ENCODE assay signal across 12 cellular contexts in the genomic region with DNA sequence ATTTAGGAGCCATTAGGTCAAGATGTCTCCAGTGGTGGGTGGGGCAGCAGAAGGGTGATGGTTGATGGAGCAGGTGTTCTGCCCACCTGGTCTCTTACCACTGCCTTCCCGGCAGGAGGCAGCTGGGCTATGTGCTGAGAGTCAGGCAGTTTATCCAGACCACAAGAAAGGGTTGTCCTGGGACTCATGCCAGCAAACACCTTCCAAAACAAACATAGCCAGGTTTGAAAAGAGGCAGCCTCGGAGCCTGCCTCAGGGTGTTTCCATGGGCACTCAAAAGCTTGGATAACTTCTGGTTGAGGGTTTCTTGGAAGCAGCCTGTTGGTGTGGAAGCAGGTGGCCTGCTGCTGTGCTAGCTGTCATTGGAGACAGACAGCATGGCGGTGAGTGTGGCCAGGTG.
DNase-seq lines count a peak whose midpoint lies in the region; ATAC-seq and TF ChIP-seq lines count a peak whose summit lies in the region.
"Had no signal": no experiment of that assay in that cellular context is flagged by ENCODE, and none has a peak within 500 bp of the region (broad histone marks: within the 10 kb centered on the region; RNA-seq: fewer than 3 reads in every experiment).

No MANE protein-coding gene starts in this region.

- H3K4me3 Mint-ChIP-seq in activated CD4-positive, alpha-beta T cell treated with anti-CD3 and anti-CD28 coated beads for 36 hours = no peak overlapping the region
- H3K4me3 Mint-ChIP-seq: activated T-cell treated with anti-CD3 and anti-CD28 coated beads, Interleukin-2, amount 50 U/mL, for 4 hours; dendritic cell treated with granulocyte-macrophage colony-stimulating factor and Interleukin-4, amounts not matched to agents 40 ng/mL and 50 ng/mL, for 4 days; T-helper 1 cell treated with Interleukin-12 subunit alpha and Interleukin-12 subunit beta and Interleukin-4 antibody, amounts not matched to agents 30 μg/mL and 1 μg/mL, for 36 hours had no signal

- H3K9me3 Mint-ChIP-seq in activated CD4-positive, alpha-beta T cell treated with anti-CD3 and anti-CD28 coated beads for 36 hours (ENCODE audit: low read depth) = no peaks in the 10 kb centered on the region
- H3K9me3 Mint-ChIP-seq: dendritic cell treated with granulocyte-macrophage colony-stimulating factor and Interleukin-4, amounts not matched to agents 40 ng/mL and 50 ng/mL, for 4 days had no signal

- H3K4me1 Mint-ChIP-seq in activated CD4-positive, alpha-beta T cell treated with anti-CD3 and anti-CD28 coated beads for 36 hours = no peaks in the 10 kb centered on the region

- intact Hi-C loops in activated CD4-positive, alpha-beta T cell treated with anti-CD3 and anti-CD28 coated beads for 36 hours (cut with DNase I, micrococcal nuclease) = no loop called here
- intact Hi-C loops in head of caudate nucleus (cut with DNase I) = no loop called here

- H3K36me3 ChIP-seq in RWPE2 (ENCODE audit: low read depth) (no peaks in the 10 kb centered on the region), kidney epithelial cell (ENCODE audit: control insufficient read depth, insufficient read depth, low read length) (no peaks in the 10 kb centered on the region)

- ATAC-seq in RWPE2 (ENCODE audit: low read depth) (peak; percentile 78), HG03469 (IDR thresholded peaks at IDR 0.05; ENCODE audit: unreplicated experiment) (no peak)
- no peak for ATAC-seq in activated CD4-positive, alpha-beta T cell treated with anti-CD3 and anti-CD28 coated beads for 36 hours
- ATAC-seq: activated T-cell treated with anti-CD3 and anti-CD28 coated beads, Interleukin-2, amount 50 U/mL, for 4 hours had no signal

- H3K27me3 Mint-ChIP-seq in activated CD4-positive, alpha-beta T cell treated with anti-CD3 and anti-CD28 coated beads for 36 hours = peaks cover 2% of the 10 kb centered on the region
- H3K27me3 Mint-ChIP-seq: dendritic cell treated with granulocyte-macrophage colony-stimulating factor and Interleukin-4, amounts not matched to agents 40 ng/mL and 50 ng/mL, for 4 days had no signal

- H3K27ac Mint-ChIP-seq in activated CD4-positive, alpha-beta T cell treated with anti-CD3 and anti-CD28 coated beads for 36 hours = no peak overlapping the region
- H3K27ac Mint-ChIP-seq: dendritic cell treated with granulocyte-macrophage colony-stimulating factor and Interleukin-4, amounts not matched to agents 40 ng/mL and 50 ng/mL, for 4 days; T-helper 1 cell treated with Interleukin-12 subunit alpha and Interleukin-12 subunit beta and Interleukin-4 antibody, amounts not matched to agents 30 μg/mL and 1 μg/mL, for 36 hours had no signal

- H3K36me3 Mint-ChIP-seq in activated CD4-positive, alpha-beta T cell treated with anti-CD3 and anti-CD28 coated beads for 36 hours (ENCODE audit: low read depth) = no peaks in the 10 kb centered on the region

- H3K27me3 ChIP-seq in RWPE2 (ENCODE audit: insufficient read depth, poor library complexity, severe bottlenecking) (no peaks in the 10 kb centered on the region), kidney epithelial cell (ENCODE audit: control insufficient read depth, insufficient read depth, low read length) (no peaks in the 10 kb centered on the region)

- H3K4me1 ChIP-seq in RWPE2 (ENCODE audit: insufficient read depth, poor library complexity, severe bottlenecking) = no peaks in the 10 kb centered on the region

- CTCF ChIA-PET in activated CD4-positive, alpha-beta T cell treated with anti-CD3 and anti-CD28 coated beads for 36 hours (lab: Charles Lee) = no interaction called here

- no peak overlapping the region for H3K27ac ChIP-seq in 22Rv1
- H3K27ac ChIP-seq in RWPE2 (ENCODE audit: poor library complexity, severe bottlenecking) = no peak overlapping the region

- no peak overlapping the region for H3K4me3 ChIP-seq in RWPE2 (ENCODE audit: severe bottlenecking)
- no peak overlapping the region for H3K4me3 ChIP-seq in kidney epithelial cell (ENCODE audit: low read depth, low read length)

- DNase-seq in NCI-H1436 treated with DMSO at 0.1 percent for 48 hours (lab: John Stamatoyannopoulos, UW) (peak; percentile 56), RWPE2 (ENCODE audit: low spot score) (no peak), kidney epithelial cell (ENCODE audit: low read depth) (peak; percentile 10), head of caudate nucleus (no peak)
- DNase-seq in activated CD4-positive, alpha-beta T cell treated with anti-CD3 and anti-CD28 coated beads for 36 hours = no peak
- no peak for DNase-seq in stimulated activated CD8-positive, alpha-beta memory T cell treated with anti-CD3 and anti-CD28 coated beads, Interleukin-4, amount 100 ng/mL, for 48 hours
- DNase-seq: ACHN; activated T-cell treated with anti-CD3 and anti-CD28 coated beads, Interleukin-2, amount 50 U/mL, for 4 hours had no signal

- TF ChIP-seq CTCF in 22Rv1 (IDR thresholded peaks at IDR 0.05) = peak; percentile 20
- no peak for TF ChIP-seq CTCF in RWPE2 (IDR thresholded peaks at IDR 0.05; ENCODE audit: poor library complexity, severe bottlenecking)
- peak; percentile 2 for TF ChIP-seq CTCF in kidney epithelial cell (IDR thresholded peaks at IDR 0.05; ENCODE audit: insufficient read depth, low read length, poor library complexity, severe bottlenecking)

- no peaks in the 10 kb centered on the region for H3K9me3 ChIP-seq in RWPE2 (ENCODE audit: severe bottlenecking)

- POLR2A ChIA-PET in activated CD4-positive, alpha-beta T cell treated with anti-CD3 and anti-CD28 coated beads for 36 hours (lab: Charles Lee) = no interaction called here

Comparison
In these comparisons a context has a peak if more than half of its experiments do, and no peak if none do; other contexts are left out.
1. DNase-seq: peak in NCI-H1436 treated with DMSO at 0.1 percent for 48 hours (single experiment) and kidney epithelial cell (single experiment); none in RWPE2 (single experiment), activated CD4-positive, alpha-beta T cell treated with anti-CD3 and anti-CD28 coated beads for 36 hours (single experiment), stimulated activated CD8-positive, alpha-beta memory T cell treated with anti-CD3 and anti-CD28 coated beads, Interleukin-4, amount 100 ng/mL, for 48 hours (single experiment) and head of caudate nucleus (0 of 42).